9 cellular contexts compared by ENCODE assay signal in the genomic region with DNA sequence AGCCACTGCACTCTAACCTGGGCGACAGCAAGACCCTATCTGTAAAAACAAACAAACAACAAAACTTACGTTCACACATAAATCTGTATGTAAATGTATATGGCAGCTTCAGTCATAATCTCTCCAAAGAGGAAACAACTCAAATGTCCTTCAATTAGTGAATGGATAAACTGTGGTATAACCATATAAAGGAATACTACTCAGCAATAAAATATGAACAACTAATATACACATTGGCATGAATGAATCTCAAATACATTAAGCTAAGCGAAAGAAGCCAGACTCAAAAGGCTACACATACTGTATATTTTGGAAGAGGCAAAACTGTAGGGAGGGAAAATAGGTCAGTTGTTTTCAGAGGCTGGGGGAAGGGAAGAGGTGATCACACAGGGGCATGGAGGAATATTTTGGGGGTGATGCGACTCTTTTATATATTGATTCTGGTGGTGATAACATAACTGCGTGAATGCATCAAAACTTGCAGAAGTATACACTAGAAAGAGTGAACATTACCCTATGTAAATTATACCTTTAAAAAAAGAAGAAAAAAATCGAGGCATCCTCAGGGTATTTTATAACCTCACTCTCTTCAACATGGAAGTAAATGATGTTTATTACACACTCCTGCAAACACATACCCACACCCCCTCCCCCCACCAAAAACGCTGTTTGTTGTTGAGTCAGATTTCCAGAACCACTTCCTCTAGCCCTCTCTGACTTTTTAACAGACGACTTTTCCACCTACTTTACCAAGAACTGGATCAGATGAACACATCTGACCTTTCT. TPM values are rescaled to one million over a fixed set of nuclear protein-coding genes. Genes with fewer than 3 reads are reported as not detected.
DNase-seq lines count a peak whose midpoint lies in the region; ATAC-seq and TF ChIP-seq lines count a peak whose summit lies in the region.
"Had no signal": no experiment of that assay in that cellular context is flagged by ENCODE, and none has a peak within 500 bp of the region (broad histone marks: within the 10 kb centered on the region; RNA-seq: fewer than 3 reads in every experiment).

No MANE protein-coding gene starts in this region.

- H3K4me1 Mint-ChIP-seq in MCF 10A (ENCODE audit: insufficient read depth, unreplicated experiment): peaks cover 36% of the 10 kb centered on the region

- DNase-seq in MCF 10A (ENCODE audit: unreplicated experiment) (peak; percentile 83), breast epithelium (ENCODE audit: low spot score in 2 of 2) (no peak), fibroblast of pulmonary artery (ENCODE audit: low read depth) (peak; percentile 41), upper lobe of right lung (no peak), GM13977 (ENCODE audit: low spot score) (no peak), gastrocnemius medialis (no peak)
- peak; percentile 62 to 64 for DNase-seq in activated CD4-positive, alpha-beta T cell treated with anti-CD3 and anti-CD28 coated beads for 4 hours
- DNase-seq: CD8-positive, alpha-beta memory T cell had no signal

- in situ Hi-C loops in GM13977 (cut with MboI; ENCODE audit: low pct_unique_long_range_greater_than_20kb, low sequenced_read_pairs, unreplicated experiment) (no loop called here), gastrocnemius medialis (cut with MboI; ENCODE audit: low sequenced_read_pairs in 4 of 4) (no loop called here)

- H3K9me3 Mint-ChIP-seq in MCF 10A (ENCODE audit: unreplicated experiment): no peaks in the 10 kb centered on the region
- H3K9me3 Mint-ChIP-seq: CD8-positive, alpha-beta memory T cell had no signal

- H3K36me3 ChIP-seq in breast epithelium (no peaks in the 10 kb centered on the region), upper lobe of right lung (no peaks in the 10 kb centered on the region), gastrocnemius medialis (no peaks in the 10 kb centered on the region)

- peak overlapping the region; percentile 12 for H3K27ac Mint-ChIP-seq in MCF 10A (ENCODE audit: low read depth, unreplicated experiment)
- H3K27ac Mint-ChIP-seq: CD8-positive, alpha-beta memory T cell had no signal

- no peaks in the 10 kb centered on the region for H3K36me3 Mint-ChIP-seq in MCF 10A (ENCODE audit: insufficient read depth, unreplicated experiment)
- H3K36me3 Mint-ChIP-seq: CD8-positive, alpha-beta memory T cell had no signal

- no TSS peak for BruUV-seq in MCF 10A (replicated peaks; lab: Mats Ljungman, UMichigan)

- H3K4me1 ChIP-seq in breast epithelium (no peaks in the 10 kb centered on the region), upper lobe of right lung (no peaks in the 10 kb centered on the region), gastrocnemius medialis (no peaks in the 10 kb centered on the region)

- CTCF ChIA-PET in MCF 10A (lab: Yijun Ruan, JAX): interaction anchor here (0.6 to 0.9 kb wide), 3 partner anchors 14 to 282 kb away, joined by 3 to 4 read pairs (median 4); no protein-coding TSS in a partner anchor

- no peak for TF ChIP-seq POLR2A in breast epithelium (IDR thresholded peaks at IDR 0.05)
- TF ChIP-seq POLR2A in gastrocnemius medialis (IDR thresholded peaks at IDR 0.05): no peak

- H3K4me3 Mint-ChIP-seq in MCF 10A (ENCODE audit: unreplicated experiment): no peak overlapping the region

- intact Hi-C loops in MCF 10A (cut with micrococcal nuclease) (no loop called here), breast epithelium (cut with DNase I; ENCODE audit: low total_unique reads) (no loop called here), upper lobe of right lung (cut with DNase I) (no loop called here), gastrocnemius medialis (cut with DNase I; ENCODE audit: low total_unique reads) (no loop called here)

- ATAC-seq in upper lobe of right lung (peak; percentile 51), GM21447 (IDR thresholded peaks at IDR 0.05; ENCODE audit: unreplicated experiment) (no peak), gastrocnemius medialis (no peak)

- H3K9me3 ChIP-seq in breast epithelium (no peaks in the 10 kb centered on the region), upper lobe of right lung (no peaks in the 10 kb centered on the region), gastrocnemius medialis (no peaks in the 10 kb centered on the region)

- H3K27me3 ChIP-seq in breast epithelium (no peaks in the 10 kb centered on the region), upper lobe of right lung (peaks cover 16% of the 10 kb centered on the region), gastrocnemius medialis (no peaks in the 10 kb centered on the region)

- POLR2A ChIA-PET in MCF 10A (lab: Yijun Ruan, JAX): interaction anchor here (0.6 to 1.6 kb wide), 5 partner anchors 11 to 30 kb away, joined by 3 to 8 read pairs (median 3); no protein-coding TSS in a partner anchor

- no peak for TF ChIP-seq CTCF in MCF 10A (IDR thresholded peaks at IDR 0.05; ENCODE audit: unreplicated experiment)
- TF ChIP-seq CTCF in breast epithelium (IDR thresholded peaks at IDR 0.05): no peak
- no peak for TF ChIP-seq CTCF in fibroblast of pulmonary artery (IDR thresholded peaks at IDR 0.05; ENCODE audit: low read length, missing control alignments)
- no peak for TF ChIP-seq CTCF in upper lobe of right lung (IDR thresholded peaks at IDR 0.05)
- no peak for TF ChIP-seq CTCF in GM13977 (IDR thresholded peaks at IDR 0.05; ENCODE audit: extremely low read depth, insufficient read depth, missing control alignments)
- TF ChIP-seq CTCF in gastrocnemius medialis (IDR thresholded peaks at IDR 0.05 in 4 of 5, conservative IDR thresholded peaks at IDR 0.05 in 1 of 5): no peak

- H3K27ac ChIP-seq in breast epithelium: no peak overlapping the region
- no peak overlapping the region for H3K27ac ChIP-seq in upper lobe of right lung
- no peak overlapping the region for H3K27ac ChIP-seq in gastrocnemius medialis

- H3K4me3 ChIP-seq in breast epithelium (no peak overlapping the region), fibroblast of pulmonary artery (replicated peaks; ENCODE audit: low read depth, low read length) (no peak overlapping the region), upper lobe of right lung (no peak overlapping the region), gastrocnemius medialis (no peak overlapping the region)

- no peaks in the 10 kb centered on the region for H3K27me3 Mint-ChIP-seq in MCF 10A (ENCODE audit: insufficient read depth, unreplicated experiment)

RNA-seq across cellular contexts. Expression of gene SMOX, which starts 18.0 kb away (rescaled TPM):
- 42.3 and 48.6 TPM in 2 replicates for total RNA-seq in MCF 10A (2022)
- total RNA-seq in breast epithelium: 10 to 100 TPM in 1 of 3 donors, 1 to 10 TPM in 2; 4.2 to 19.0 (median 6.9) TPM
- 4.3 TPM for total RNA-seq in upper lobe of right lung
- 1 to 10 TPM in 3 of 4 donors, under 1 TPM in 1; 0.63 to 4.1 (median 2.2) TPM for total RNA-seq in gastrocnemius medialis

Comparison
In these comparisons a context has a peak if more than half of its experiments do, and no peak if none do; other contexts are left out.
1. DNase-seq: peak in MCF 10A (single experiment), activated CD4-positive, alpha-beta T cell treated with anti-CD3 and anti-CD28 coated beads for 4 hours (2 of 2) and fibroblast of pulmonary artery (single experiment); none in breast epithelium (0 of 2), upper lobe of right lung (single experiment), GM13977 (single experiment) and gastrocnemius medialis (0 of 2).